ENCODE assay signal across 8 cellular contexts in genomic region chr3:22777834-22778233, GRCh38.
"Had no signal": no experiment of that assay in that cellular context is flagged by ENCODE, and none has a peak within 500 bp of the region (broad histone marks: within the 10 kb centered on the region; RNA-seq: fewer than 3 reads in every experiment).

No MANE protein-coding gene starts in this region.

- ATAC-seq: GM12878 had no signal

- FAIRE-seq: G401.6, GM12878, GM12891, GM12892, GM18507, GM19239 had no signal

- DNase-seq: GDM1, GF-D8 had no signal

- H3K4me3 ChIP-seq: GM12878 had no signal
